21 cellular contexts compared by ENCODE assay signal in the genomic region with DNA sequence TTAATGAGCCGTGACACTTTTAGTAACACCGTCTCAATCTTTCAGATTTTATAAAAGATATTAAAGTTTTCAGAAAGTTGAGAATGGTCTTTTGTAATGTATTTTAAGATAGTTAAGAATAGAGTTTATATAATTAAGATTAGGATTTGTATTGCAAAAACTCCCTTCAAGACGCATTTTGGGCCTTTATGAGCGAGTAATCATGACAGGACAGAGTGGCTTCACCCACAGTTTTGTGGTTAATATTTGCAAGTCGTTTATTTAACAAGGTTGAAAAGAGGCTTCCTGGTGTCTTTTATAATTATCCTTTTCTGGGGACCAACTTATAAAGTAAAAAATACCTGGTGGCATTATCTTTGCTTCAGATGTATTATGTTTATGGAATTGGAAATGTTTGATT. TPM values are rescaled to one million over a fixed set of nuclear protein-coding genes. Genes with fewer than 3 reads are reported as not detected.
DNase-seq lines count a peak whose midpoint lies in the region; ATAC-seq and TF ChIP-seq lines count a peak whose summit lies in the region.
"Had no signal": no experiment of that assay in that cellular context is flagged by ENCODE, and none has a peak within 500 bp of the region (broad histone marks: within the 10 kb centered on the region; RNA-seq: fewer than 3 reads in every experiment).

No MANE protein-coding gene starts in this region.

- CTCF ChIA-PET in activated CD4-positive, alpha-beta T cell treated with anti-CD3 and anti-CD28 coated beads for 36 hours (lab: Charles Lee), result interaction anchor here (0.6 to 6.0 kb wide), 5 partner anchors 13 to 47 kb away, joined by 3 to 40 read pairs (median 3); no protein-coding TSS in a partner anchor
- CTCF ChIA-PET in activated B cell treated with CpG ODN at 0.5 μM for 24 hours (lab: Charles Lee), result no interaction called here

- H3K4me1 Mint-ChIP-seq in activated CD4-positive, alpha-beta T cell treated with anti-CD3 and anti-CD28 coated beads for 36 hours, result peaks cover 89% of the 10 kb centered on the region
- H3K4me1 Mint-ChIP-seq in activated B cell treated with CpG ODN at 0.5 μM for 24 hours, result peaks cover 89% of the 10 kb centered on the region

- peaks cover 87% of the 10 kb centered on the region for H3K79me2 ChIP-seq in DOHH2 (ENCODE audit: control insufficient read depth, low read length)

- H3K27ac ChIP-seq in DOHH2 (ENCODE audit: low read depth, low read length), result no peak overlapping the region
- no peak overlapping the region for H3K27ac ChIP-seq in right atrium auricular region

- H3K36me3 Mint-ChIP-seq in activated CD4-positive, alpha-beta T cell treated with anti-CD3 and anti-CD28 coated beads for 36 hours (ENCODE audit: low read depth), result peaks cover 51% of the 10 kb centered on the region
- peaks cover 45% of the 10 kb centered on the region for H3K36me3 Mint-ChIP-seq in activated B cell treated with CpG ODN at 0.5 μM for 24 hours (ENCODE audit: low read depth)

- intact Hi-C loops in activated CD4-positive, alpha-beta T cell treated with anti-CD3 and anti-CD28 coated beads for 36 hours (cut with DNase I, micrococcal nuclease), result loop anchor here in 1 of 2 experiments (5.0 kb wide), 2 partner anchors 944 to 999 kb away; no protein-coding TSS in a partner anchor
- intact Hi-C loops in activated B cell treated with CpG ODN at 0.5 μM for 24 hours (cut with micrococcal nuclease), result no loop called here

- H3K4me3 Mint-ChIP-seq in activated CD4-positive, alpha-beta T cell treated with anti-CD3 and anti-CD28 coated beads for 36 hours, result peak overlapping the region; percentile 45
- H3K4me3 Mint-ChIP-seq in activated B cell treated with CpG ODN at 0.5 μM for 24 hours, result peak overlapping the region; percentile 44
- H3K4me3 Mint-ChIP-seq: H9, neural progenitor cell had no signal

- no peak for ATAC-seq in activated CD4-positive, alpha-beta T cell treated with anti-CD3 and anti-CD28 coated beads for 36 hours
- no peak for ATAC-seq in activated B cell treated with CpG ODN at 0.5 μM for 24 hours (ENCODE audit: low read depth)
- no peak for ATAC-seq in GM18867 (IDR thresholded peaks at IDR 0.05; ENCODE audit: unreplicated experiment)
- ATAC-seq: mucosa of descending colon had no signal

- H3K36me3 ChIP-seq in DOHH2 (ENCODE audit: control insufficient read depth, low read length), result peaks cover 4% of the 10 kb centered on the region; the same call in 1 of the 2 replicates
- no peaks in the 10 kb centered on the region for H3K36me3 ChIP-seq in right atrium auricular region
- H3K36me3 ChIP-seq: neural progenitor cell had no signal

- TF ChIP-seq CTCF in DOHH2 (IDR thresholded peaks at IDR 0.05; ENCODE audit: low read depth, low read length, poor library complexity, severe bottlenecking) (no peak), activated B cell treated with CpG ODN at 0.5 μM for 24 hours (IDR thresholded peaks at IDR 0.05) (no peak), epithelial cell of esophagus (IDR thresholded peaks at IDR 0.05; ENCODE audit: insufficient read depth, low read depth, low read length, missing control alignments) (no peak), right atrium auricular region (IDR thresholded peaks at IDR 0.05) (no peak)

- H3F3A ChIP-seq in DOHH2 (ENCODE audit: control insufficient read depth, insufficient read depth), result 0 out of 2 replicates have a peak, but pooled peaks cover 3% of the 10 kb centered on the region

- H3K4me3 ChIP-seq in DOHH2 (ENCODE audit: low read length), result no peak overlapping the region
- no peak overlapping the region for H3K4me3 ChIP-seq in epithelial cell of esophagus (ENCODE audit: low read length)
- H3K4me3 ChIP-seq in right atrium auricular region, result no peak overlapping the region
- H3K4me3 ChIP-seq: mucosa of descending colon, neural progenitor cell had no signal

- H3K27me3 Mint-ChIP-seq in activated CD4-positive, alpha-beta T cell treated with anti-CD3 and anti-CD28 coated beads for 36 hours, result no peaks in the 10 kb centered on the region
- no peaks in the 10 kb centered on the region for H3K27me3 Mint-ChIP-seq in activated B cell treated with CpG ODN at 0.5 μM for 24 hours

- peak overlapping the region; percentile 32 for H3K4me2 ChIP-seq in DOHH2 (ENCODE audit: low read length)
- H3K4me2 ChIP-seq: neural progenitor cell had no signal

- no peaks in the 10 kb centered on the region for H3K27me3 ChIP-seq in DOHH2 (ENCODE audit: control insufficient read depth, low read length)
- no peaks in the 10 kb centered on the region for H3K27me3 ChIP-seq in right atrium auricular region
- H3K27me3 ChIP-seq: neural progenitor cell had no signal

- no peaks in the 10 kb centered on the region for H3K9me3 Mint-ChIP-seq in activated CD4-positive, alpha-beta T cell treated with anti-CD3 and anti-CD28 coated beads for 36 hours (ENCODE audit: low read depth)
- H3K9me3 Mint-ChIP-seq in activated B cell treated with CpG ODN at 0.5 μM for 24 hours, result no peaks in the 10 kb centered on the region
- H3K9me3 Mint-ChIP-seq: H9, neural progenitor cell had no signal

- H3K4me1 ChIP-seq in DOHH2 (ENCODE audit: control insufficient read depth, low read length), result peaks cover 36% of the 10 kb centered on the region
- H3K4me1 ChIP-seq in right atrium auricular region, result peaks cover 0 to 17% of the 10 kb centered on the region in 2 donors
- H3K4me1 ChIP-seq: neural progenitor cell had no signal

- DNase-seq in activated CD4-positive, alpha-beta T cell treated with anti-CD3 and anti-CD28 coated beads for 36 hours, result no peak
- DNase-seq in activated CD4-positive, alpha-beta T cell treated with anti-CD3 and anti-CD28 coated beads, Interleukin-2, amount 50 U/mL, for 1 hour, result no peak
- DNase-seq in activated B cell treated with CpG ODN at 0.5 μM for 24 hours (no peak), epithelial cell of esophagus (ENCODE audit: low read depth) (peak; percentile 16), SW480 (ENCODE audit: low spot score) (no peak), right atrium auricular region (ENCODE audit: low spot score) (no peak)
- DNase-seq: 8988T; activated CD4-positive, alpha-beta T cell treated with anti-CD3 and anti-CD28 coated beads, Interleukin-2, amount 50 U/mL, for 4 hours; AML-193; anterior cingulate cortex; dermis blood vessel endothelial cell; H9; mucosa of descending colon; NCI-H1092; NCI-H2029; RPMI8226; stimulated activated naive CD4-positive, alpha-beta T cell treated with Interleukin-2 at 50 U/mL for 16 hours; trophoblast cell had no signal

- peak overlapping the region; percentile 90 for H3K27ac Mint-ChIP-seq in activated CD4-positive, alpha-beta T cell treated with anti-CD3 and anti-CD28 coated beads for 36 hours
- peak overlapping the region; percentile 53 for H3K27ac Mint-ChIP-seq in activated B cell treated with CpG ODN at 0.5 μM for 24 hours
- H3K27ac Mint-ChIP-seq: H9, neural progenitor cell had no signal

- peaks cover 18% of the 10 kb centered on the region for H4K20me1 ChIP-seq in DOHH2 (ENCODE audit: control insufficient read depth, insufficient read depth, low read depth, low read length)

- no peaks in the 10 kb centered on the region for H3K9me3 ChIP-seq in DOHH2 (ENCODE audit: control insufficient read depth, insufficient read depth, low read length)
- H3K9me3 ChIP-seq in right atrium auricular region, result no peaks in the 10 kb centered on the region
- H3K9me3 ChIP-seq: mucosa of descending colon had no signal

- POLR2A ChIA-PET in activated CD4-positive, alpha-beta T cell treated with anti-CD3 and anti-CD28 coated beads for 36 hours (lab: Charles Lee), result interaction anchor here (0.6 to 1.5 kb wide), 3 partner anchors 12 to 118 kb away, joined by 4 to 21 read pairs (median 5); no protein-coding TSS in a partner anchor
- POLR2A ChIA-PET in activated B cell treated with CpG ODN at 0.5 μM for 24 hours (lab: Charles Lee), result no interaction called here

- no peaks in the 10 kb centered on the region for H3K9me2 ChIP-seq in DOHH2 (replicated peaks; ENCODE audit: control insufficient read depth, low read length)

RNA-seq across cellular contexts. Expression of a gene that starts 44.0 kb away (rescaled TPM):
- total RNA-seq in activated CD4-positive, alpha-beta T cell treated with anti-CD3 and anti-CD28 coated beads for 36 hours, result 10 to 100 TPM; 66.4 to 83.7 TPM
- total RNA-seq in activated B cell treated with CpG ODN at 0.5 μM for 24 hours (120 and 124 TPM in 2 replicates), right atrium auricular region (1 to 10 TPM; 9.1 to 10.0 TPM)

Comparison
In these comparisons a context has a peak if more than half of its experiments do, and no peak if none do; other contexts are left out.
1. RNA of a gene that starts 44.0 kb away (total RNA-seq): 120 to 124 TPM in activated B cell treated with CpG ODN at 0.5 μM for 24 hours and 66.4 to 83.7 TPM in activated CD4-positive, alpha-beta T cell treated with anti-CD3 and anti-CD28 coated beads for 36 hours; 9.1 to 10.0 TPM in right atrium auricular region; every median in the first group is over 4 times any median in the second.